In the genomic region with DNA sequence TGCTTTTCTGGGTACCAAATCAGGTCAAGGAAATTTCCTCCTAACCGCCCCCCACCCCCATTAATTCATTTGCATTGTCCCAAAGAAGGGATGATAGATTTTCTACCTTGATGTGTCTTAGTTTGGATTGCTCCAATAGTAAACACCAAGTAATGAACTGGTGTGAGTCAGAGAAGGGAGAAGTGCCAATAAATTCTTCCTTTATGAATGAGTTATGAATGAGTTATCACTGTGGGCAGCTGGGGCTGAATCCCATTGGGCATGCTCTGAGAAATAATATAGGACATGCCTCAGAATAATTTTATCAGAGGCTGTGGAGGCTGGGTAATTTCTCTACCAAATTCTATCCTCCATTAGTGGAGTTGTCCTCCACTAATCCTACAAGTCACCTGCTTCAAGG, we compare ENCODE assay signal across 18 cellular contexts.
DNase-seq lines count a peak whose midpoint lies in the region; ATAC-seq lines count a peak whose summit lies in the region.
"Had no signal": no experiment of that assay in that cellular context is flagged by ENCODE, and none has a peak within 500 bp of the region (broad histone marks: within the 10 kb centered on the region; RNA-seq: fewer than 3 reads in every experiment).

No MANE protein-coding gene starts in this region.

- H3K27me3 Mint-ChIP-seq in natural killer cell treated with Interleukin-12 subunit alpha and Interleukin-12 subunit beta and Interleukin-15 and Interleukin-18, amount 100 ng/mL, for 72 hours: no peaks in the 10 kb centered on the region
- H3K27me3 Mint-ChIP-seq: activated CD4-positive, alpha-beta T cell treated with anti-CD3 and anti-CD28 coated beads, Interleukin-2, amount 10 ng/mL, durations not matched to agents 7 days and 5 days; activated naive CD8-positive, alpha-beta T cell treated with anti-CD3 and anti-CD28 coated beads, Interleukin-2, amount 50 U/mL, for 24 hours; B cell; dendritic cell treated with granulocyte-macrophage colony-stimulating factor and Interleukin-4, amounts not matched to agents 40 ng/mL and 50 ng/mL, for 4 days; stimulated activated naive CD8-positive, alpha-beta T cell treated with anti-CD3 and anti-CD28 coated beads, Interleukin-15, amount 100 ng/mL, for 72 hours had no signal

- H3K36me3 Mint-ChIP-seq in natural killer cell treated with Interleukin-12 subunit alpha and Interleukin-12 subunit beta and Interleukin-15 and Interleukin-18, amount 100 ng/mL, for 72 hours: no peaks in the 10 kb centered on the region

- H3K4me1 Mint-ChIP-seq in natural killer cell treated with Interleukin-12 subunit alpha and Interleukin-12 subunit beta and Interleukin-15 and Interleukin-18, amount 100 ng/mL, for 72 hours (ENCODE audit: low read depth in 2 of 2): peaks cover 0 to 9% of the 10 kb centered on the region in 2 donors
- H3K4me1 Mint-ChIP-seq: activated CD4-positive, alpha-beta T cell treated with anti-CD3 and anti-CD28 coated beads, Interleukin-2, amount 10 ng/mL, durations not matched to agents 7 days and 5 days; activated naive CD8-positive, alpha-beta T cell treated with anti-CD3 and anti-CD28 coated beads, Interleukin-2, amount 50 U/mL, for 24 hours; B cell; stimulated activated naive CD8-positive, alpha-beta T cell treated with anti-CD3 and anti-CD28 coated beads, Interleukin-15, amount 100 ng/mL, for 72 hours had no signal

- no peak overlapping the region for H3K4me3 Mint-ChIP-seq in natural killer cell treated with Interleukin-12 subunit alpha and Interleukin-12 subunit beta and Interleukin-15 and Interleukin-18, amount 100 ng/mL, for 72 hours
- H3K4me3 Mint-ChIP-seq: activated CD4-positive, alpha-beta T cell treated with anti-CD3 and anti-CD28 coated beads, Interleukin-2, amount 10 ng/mL, durations not matched to agents 7 days and 5 days; activated naive CD8-positive, alpha-beta T cell treated with anti-CD3 and anti-CD28 coated beads, Interleukin-2, amount 50 U/mL, for 24 hours; B cell; dendritic cell treated with granulocyte-macrophage colony-stimulating factor and Interleukin-4, amounts not matched to agents 40 ng/mL and 50 ng/mL, for 4 days; stimulated activated naive CD8-positive, alpha-beta T cell treated with anti-CD3 and anti-CD28 coated beads, Interleukin-15, amount 100 ng/mL, for 72 hours had no signal

- ATAC-seq in HG03025 (IDR thresholded peaks at IDR 0.05; ENCODE audit: low FRiP score, unreplicated experiment): no peak
- no peak for ATAC-seq in natural killer cell treated with Interleukin-12 subunit alpha and Interleukin-12 subunit beta and Interleukin-15 and Interleukin-18, amount 100 ng/mL, for 72 hours
- ATAC-seq: activated naive CD8-positive, alpha-beta T cell treated with anti-CD3 and anti-CD28 coated beads, Interleukin-2, amount 50 U/mL, for 24 hours; mucosa of descending colon; stimulated activated naive CD8-positive, alpha-beta T cell treated with anti-CD3 and anti-CD28 coated beads, Interleukin-15, amount 100 ng/mL, for 72 hours had no signal

- DNase-seq in ELR (ENCODE audit: low read depth) (peak; percentile 92), NCI-H69 (lab: John Stamatoyannopoulos, UW) (peak; percentile 28), dedifferentiated amniotic fluid mesenchymal stem cell (ENCODE audit: extremely low spot score) (peak; percentile 56), kidney tubule cell (ENCODE audit: low spot score) (peak; percentile 58), superior temporal gyrus (ENCODE audit: extremely low spot score) (no peak)
- no peak for DNase-seq in activated CD8-positive, alpha-beta memory T cell treated with anti-CD3 and anti-CD28 coated beads, Interleukin-2, amount 50 U/mL, for 48 hours
- DNase-seq in natural killer cell treated with Interleukin-12 subunit alpha and Interleukin-12 subunit beta and Interleukin-15 and Interleukin-18, amount 100 ng/mL, for 72 hours (ENCODE audit: low spot score): no peak
- DNase-seq: activated CD4-positive, alpha-beta T cell treated with anti-CD3 and anti-CD28 coated beads, Interleukin-2, amount 10 ng/mL, durations not matched to agents 7 days and 5 days; activated naive CD8-positive, alpha-beta T cell treated with anti-CD3 and anti-CD28 coated beads, Interleukin-2, amount 50 U/mL, for 24 hours; activated T-cell treated with anti-CD3 and anti-CD28 coated beads, Interleukin-2, amount 50 U/mL, for 48 hours; kidney; mucosa of descending colon; NCI-H187; SHP77; stimulated activated naive CD8-positive, alpha-beta T cell treated with anti-CD3 and anti-CD28 coated beads, Interleukin-15, amount 100 ng/mL, for 72 hours had no signal

- H3K27ac Mint-ChIP-seq in natural killer cell treated with Interleukin-12 subunit alpha and Interleukin-12 subunit beta and Interleukin-15 and Interleukin-18, amount 100 ng/mL, for 72 hours: no peak overlapping the region
- H3K27ac Mint-ChIP-seq: activated CD4-positive, alpha-beta T cell treated with anti-CD3 and anti-CD28 coated beads, Interleukin-2, amount 10 ng/mL, durations not matched to agents 7 days and 5 days; activated naive CD8-positive, alpha-beta T cell treated with anti-CD3 and anti-CD28 coated beads, Interleukin-2, amount 50 U/mL, for 24 hours; B cell; dendritic cell treated with granulocyte-macrophage colony-stimulating factor and Interleukin-4, amounts not matched to agents 40 ng/mL and 50 ng/mL, for 4 days; stimulated activated naive CD8-positive, alpha-beta T cell treated with anti-CD3 and anti-CD28 coated beads, Interleukin-15, amount 100 ng/mL, for 72 hours had no signal

- no peaks in the 10 kb centered on the region for H3K9me3 Mint-ChIP-seq in natural killer cell treated with Interleukin-12 subunit alpha and Interleukin-12 subunit beta and Interleukin-15 and Interleukin-18, amount 100 ng/mL, for 72 hours

Comparison
In these comparisons a context has a peak if more than half of its experiments do, and no peak if none do; other contexts are left out.
1. DNase-seq: peak in ELR (single experiment), NCI-H69 (single experiment), dedifferentiated amniotic fluid mesenchymal stem cell (single experiment) and kidney tubule cell (single experiment); none in activated CD8-positive, alpha-beta memory T cell treated with anti-CD3 and anti-CD28 coated beads, Interleukin-2, amount 50 U/mL, for 48 hours (single experiment), superior temporal gyrus (single experiment) and natural killer cell treated with Interleukin-12 subunit alpha and Interleukin-12 subunit beta and Interleukin-15 and Interleukin-18, amount 100 ng/mL, for 72 hours (single experiment).